In the genomic region with DNA sequence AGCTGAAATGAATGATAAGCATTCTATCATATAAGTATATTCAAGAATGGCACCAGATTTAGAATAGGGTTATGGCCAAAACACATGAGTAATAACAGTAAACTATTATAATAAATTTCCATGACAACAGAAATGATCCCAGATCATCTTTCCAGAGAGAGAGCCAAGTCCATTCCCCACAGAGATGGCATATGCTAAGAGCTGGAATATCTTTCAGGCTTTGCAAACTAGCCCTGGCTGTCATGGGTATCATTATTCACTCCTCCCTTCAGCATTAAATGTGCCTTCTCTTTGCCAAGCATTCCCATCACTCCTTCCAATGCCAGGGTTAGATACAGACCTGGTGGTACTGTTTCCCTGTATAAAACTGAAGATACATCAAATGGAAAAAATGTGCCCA, we compare ENCODE assay signal across 18 cellular contexts.
"Had no signal": no experiment of that assay in that cellular context is flagged by ENCODE, and none has a peak within 500 bp of the region (broad histone marks: within the 10 kb centered on the region; RNA-seq: fewer than 3 reads in every experiment).

No MANE protein-coding gene starts in this region.

- H3K27ac ChIP-seq: ovary, thyroid gland, VCaP had no signal

- H3K27me3 ChIP-seq: ovary, thyroid gland had no signal

- ATAC-seq: esophagus mucosa; natural killer cell; sciatic nerve; stimulated activated naive B cell treated with anti-CD40 and anti-IgM and Interleukin-4, amounts not matched to agents 10 μg/mL and 1 μg/mL and 100 μg/mL, for 72 hours had no signal

- H3K9me3 ChIP-seq: ovary, thyroid gland had no signal

- DNase-seq: activated CD4-positive, alpha-beta T cell treated with anti-CD3 and anti-CD28 coated beads for 1 hour; activated CD8-positive, alpha-beta memory T cell treated with anti-CD3 and anti-CD28 coated beads for 24 hours; activated CD8-positive, alpha-beta memory T cell treated with anti-CD3 and anti-CD28 coated beads, Interleukin-2, amount 50 U/mL, for 48 hours; activated effector memory CD4-positive, alpha-beta T cell treated with anti-CD3 and anti-CD28 coated beads, Interleukin-2, amount 50 U/mL, for 16 hours; activated T-cell treated with anti-CD3 and anti-CD28 coated beads, Interleukin-2, amount 50 U/mL, for 48 hours; effector CD8-positive, alpha-beta T cell; foreskin fibroblast; hippocampal formation; left cardiac atrium; natural killer cell; ovary; stimulated activated naive B cell treated with anti-CD40 and anti-IgM and Interleukin-4, amounts not matched to agents 10 μg/mL and 1 μg/mL and 100 μg/mL, for 72 hours; T-helper 2 cell; thyroid gland had no signal

- H3K36me3 ChIP-seq: ovary had no signal

- H3K4me3 ChIP-seq: lung, ovary, thyroid gland had no signal
